In the genomic region with DNA sequence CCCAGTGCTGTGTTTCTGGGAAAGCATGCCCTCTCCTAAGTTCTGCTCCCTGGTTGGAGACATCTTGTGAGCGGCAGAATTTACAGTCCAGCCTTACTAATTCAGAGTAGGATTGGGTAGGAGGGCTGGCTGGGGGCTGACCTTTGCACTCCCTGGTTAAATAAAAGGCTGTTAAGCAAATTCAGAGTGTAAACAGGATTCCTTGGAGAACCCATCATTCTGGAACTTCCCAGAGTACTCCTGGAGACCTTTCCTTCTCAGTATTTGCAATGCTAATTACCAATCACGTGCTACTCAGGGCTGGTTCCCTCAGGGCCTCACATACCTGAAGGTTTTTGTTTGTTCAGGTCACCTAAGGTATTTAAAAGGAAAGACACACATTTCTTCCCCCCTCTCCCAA, we compare ENCODE assay signal across 16 cellular contexts.
DNase-seq lines count a peak whose midpoint lies in the region; ATAC-seq and TF ChIP-seq lines count a peak whose summit lies in the region.
"Had no signal": no experiment of that assay in that cellular context is flagged by ENCODE, and none has a peak within 500 bp of the region (broad histone marks: within the 10 kb centered on the region; RNA-seq: fewer than 3 reads in every experiment).

No MANE protein-coding gene starts in this region.

- intact Hi-C loops in mammary epithelial cell (cut with micrococcal nuclease): no loop called here
- intact Hi-C loops in left lung (cut with DNase I): no loop called here
- intact Hi-C loops in upper lobe of right lung (cut with DNase I): no loop called here
- intact Hi-C loops in activated CD4-positive, alpha-beta T cell treated with anti-CD3 and anti-CD28 coated beads, Interleukin-2, amount 10 ng/mL, durations not matched to agents 24 days and 14 days (cut with micrococcal nuclease): no loop called here
- intact Hi-C loops in uterus (cut with DNase I; ENCODE audit: low total_unique reads): no loop called here

- BruUV-seq in mammary epithelial cell (replicated peaks; lab: Mats Ljungman, UMichigan): no TSS peak

- no peaks in the 10 kb centered on the region for H4K20me1 ChIP-seq in mammary epithelial cell (ENCODE audit: insufficient read depth, low read length)

- WGBS in mammary epithelial cell (ENCODE audit: low coverage, missing lambda C conversion rate): 65% methylated on average over 2 of the region's 2 CpGs

- in situ Hi-C loops in T47D (cut with HindIII; ENCODE audit: low pct_unique_long_range_greater_than_20kb, low sequenced_read_pairs): no loop called here
- in situ Hi-C loops in mammary epithelial cell (cut with MboI; ENCODE audit: low sequenced_read_pairs in 2 of 2): no loop called here

- H3K27me3 Mint-ChIP-seq in activated CD4-positive, alpha-beta T cell treated with anti-CD3 and anti-CD28 coated beads, Interleukin-2, amount 10 ng/mL, durations not matched to agents 24 days and 14 days: no peaks in the 10 kb centered on the region
- H3K27me3 Mint-ChIP-seq: activated naive CD8-positive, alpha-beta T cell; naive B cell; stimulated activated naive CD8-positive, alpha-beta T cell treated with anti-CD3 and anti-CD28 coated beads, Interleukin-15, Interleukin-2, amounts not matched to agents 100 ng/mL and 50 ng/mL, for 24 hours had no signal

- no peaks in the 10 kb centered on the region for H3K9me3 Mint-ChIP-seq in activated CD4-positive, alpha-beta T cell treated with anti-CD3 and anti-CD28 coated beads, Interleukin-2, amount 10 ng/mL, durations not matched to agents 24 days and 14 days
- H3K9me3 Mint-ChIP-seq: naive B cell; stimulated activated naive CD8-positive, alpha-beta T cell treated with anti-CD3 and anti-CD28 coated beads, Interleukin-15, Interleukin-2, amounts not matched to agents 100 ng/mL and 50 ng/mL, for 24 hours had no signal

- CTCF ChIA-PET in mammary epithelial cell (lab: Charles Lee; ENCODE audit: low non-redundant PET): no interaction called here

- H3K9me3 ChIP-seq in mammary epithelial cell (replicated peaks; ENCODE audit: insufficient read depth, low read length) (no peaks in the 10 kb centered on the region), left lung (no peaks in the 10 kb centered on the region), upper lobe of right lung (no peaks in the 10 kb centered on the region), uterus (no peaks in the 10 kb centered on the region)
- H3K9me3 ChIP-seq: ovary had no signal

- H3K36me3 ChIP-seq in mammary epithelial cell (ENCODE audit: insufficient read depth, low read length) (no peaks in the 10 kb centered on the region), left lung (peaks cover 0 to 4% of the 10 kb centered on the region in 2 donors), upper lobe of right lung (no peaks in the 10 kb centered on the region), uterus (no peaks in the 10 kb centered on the region)
- H3K36me3 ChIP-seq: ovary had no signal

- TF ChIP-seq POLR2A in uterus (IDR thresholded peaks at IDR 0.05): no peak

- TF ChIP-seq CTCF in mammary epithelial cell (conservative IDR thresholded peaks at IDR 0.05 in 1 of 2, IDR thresholded peaks at IDR 0.05 in 1 of 2; ENCODE audit: extremely low read depth in 1 of 2, insufficient read depth in 1 of 2, low read depth in 1 of 2, low read length in 2 of 2) (no peak), fibroblast of villous mesenchyme (IDR thresholded peaks at IDR 0.05; ENCODE audit: insufficient read depth, low read depth, low read length) (no peak), left lung (IDR thresholded peaks at IDR 0.05) (no peak), upper lobe of right lung (IDR thresholded peaks at IDR 0.05) (no peak), uterus (IDR thresholded peaks at IDR 0.05) (no peak)

- H3K27ac Mint-ChIP-seq in activated CD4-positive, alpha-beta T cell treated with anti-CD3 and anti-CD28 coated beads, Interleukin-2, amount 10 ng/mL, durations not matched to agents 24 days and 14 days: no peak overlapping the region
- H3K27ac Mint-ChIP-seq: activated naive CD8-positive, alpha-beta T cell; stimulated activated naive CD8-positive, alpha-beta T cell treated with anti-CD3 and anti-CD28 coated beads, Interleukin-15, Interleukin-2, amounts not matched to agents 100 ng/mL and 50 ng/mL, for 24 hours had no signal

- H3K79me2 ChIP-seq in mammary epithelial cell (ENCODE audit: insufficient read depth, low read length): no peaks in the 10 kb centered on the region

- dilution Hi-C loops in mammary epithelial cell (cut with HindIII; ENCODE audit: low sequenced_read_pairs): no loop called here

- no peak overlapping the region for H2AFZ ChIP-seq in mammary epithelial cell (ENCODE audit: low read depth, low read length)

- H3K4me1 Mint-ChIP-seq in activated CD4-positive, alpha-beta T cell treated with anti-CD3 and anti-CD28 coated beads, Interleukin-2, amount 10 ng/mL, durations not matched to agents 24 days and 14 days: peaks cover 7% of the 10 kb centered on the region

- ATAC-seq in left lung (peak; percentile 86), upper lobe of right lung (peak; percentile 79)

- H3K27me3 ChIP-seq in mammary epithelial cell (ENCODE audit: insufficient read depth, low read length) (no peaks in the 10 kb centered on the region), left lung (no peaks in the 10 kb centered on the region), upper lobe of right lung (no peaks in the 10 kb centered on the region), uterus (no peaks in the 10 kb centered on the region)
- H3K27me3 ChIP-seq: ovary had no signal

- DNase-seq in T47D (ENCODE audit: low read depth in 1 of 2, low spot score in 1 of 2) (peak; percentile 68 to 89), mammary epithelial cell (no peak), fibroblast of villous mesenchyme (ENCODE audit: low read depth) (peak; percentile 47), left lung (no peak), upper lobe of right lung (no peak), GDM1 (lab: John Stamatoyannopoulos, UW) (no peak), uterus (no peak)
- DNase-seq in activated CD4-positive, alpha-beta T cell treated with anti-CD3 and anti-CD28 coated beads, Interleukin-2, amount 10 ng/mL, durations not matched to agents 24 days and 14 days: no peak
- DNase-seq: 8988T, naive B cell, NCI-H1417, NCI-H524 treated with DMSO at 0.1 percent for 48 hours, OCI-M1 had no signal

- peaks cover 1% of the 10 kb centered on the region for H3K36me3 Mint-ChIP-seq in activated CD4-positive, alpha-beta T cell treated with anti-CD3 and anti-CD28 coated beads, Interleukin-2, amount 10 ng/mL, durations not matched to agents 24 days and 14 days (ENCODE audit: low read depth)

- H3K4me1 ChIP-seq in mammary epithelial cell (ENCODE audit: insufficient read depth, low read length): peaks cover 15% of the 10 kb centered on the region
- H3K4me1 ChIP-seq in left lung: no peaks in the 10 kb centered on the region
- no peaks in the 10 kb centered on the region for H3K4me1 ChIP-seq in upper lobe of right lung
- no peaks in the 10 kb centered on the region for H3K4me1 ChIP-seq in uterus

- no peak overlapping the region for H3K9ac ChIP-seq in mammary epithelial cell (ENCODE audit: insufficient read depth, low read length)

- no peak overlapping the region for H3K4me3 ChIP-seq in mammary epithelial cell (replicated peaks in 1 of 3; ENCODE audit: insufficient read depth in 1 of 3, low read depth in 2 of 3, low read length in 3 of 3)
- H3K4me3 ChIP-seq in fibroblast of villous mesenchyme (ENCODE audit: low read depth, low read length): no peak overlapping the region
- H3K4me3 ChIP-seq in left lung: no peak overlapping the region
- no peak overlapping the region for H3K4me3 ChIP-seq in upper lobe of right lung
- H3K4me3 ChIP-seq in uterus: no peak overlapping the region
- H3K4me3 ChIP-seq: ovary had no signal

- H3K4me2 ChIP-seq in mammary epithelial cell (ENCODE audit: insufficient read depth, low read depth, low read length): no peak overlapping the region

- no peak overlapping the region for H3K4me3 Mint-ChIP-seq in activated CD4-positive, alpha-beta T cell treated with anti-CD3 and anti-CD28 coated beads, Interleukin-2, amount 10 ng/mL, durations not matched to agents 24 days and 14 days
- H3K4me3 Mint-ChIP-seq: activated naive CD8-positive, alpha-beta T cell; naive B cell; stimulated activated naive CD8-positive, alpha-beta T cell treated with anti-CD3 and anti-CD28 coated beads, Interleukin-15, Interleukin-2, amounts not matched to agents 100 ng/mL and 50 ng/mL, for 24 hours had no signal

- H3K27ac ChIP-seq in mammary epithelial cell (ENCODE audit: insufficient read depth, low read depth, low read length): no peak overlapping the region
- H3K27ac ChIP-seq in left lung: no peak overlapping the region
- no peak overlapping the region for H3K27ac ChIP-seq in upper lobe of right lung
- H3K27ac ChIP-seq in uterus: no peak overlapping the region
- H3K27ac ChIP-seq: ovary had no signal

Comparison
In these comparisons a context has a peak if more than half of its experiments do, and no peak if none do; other contexts are left out.
1. DNase-seq: peak in T47D (2 of 2) and fibroblast of villous mesenchyme (single experiment); none in mammary epithelial cell (single experiment), left lung (0 of 2), upper lobe of right lung (single experiment), GDM1 (single experiment), activated CD4-positive, alpha-beta T cell treated with anti-CD3 and anti-CD28 coated beads, Interleukin-2, amount 10 ng/mL, durations not matched to agents 24 days and 14 days (single experiment) and uterus (0 of 2).